Comparison of ENCODE assay signal across 19 cellular contexts in the genomic region with DNA sequence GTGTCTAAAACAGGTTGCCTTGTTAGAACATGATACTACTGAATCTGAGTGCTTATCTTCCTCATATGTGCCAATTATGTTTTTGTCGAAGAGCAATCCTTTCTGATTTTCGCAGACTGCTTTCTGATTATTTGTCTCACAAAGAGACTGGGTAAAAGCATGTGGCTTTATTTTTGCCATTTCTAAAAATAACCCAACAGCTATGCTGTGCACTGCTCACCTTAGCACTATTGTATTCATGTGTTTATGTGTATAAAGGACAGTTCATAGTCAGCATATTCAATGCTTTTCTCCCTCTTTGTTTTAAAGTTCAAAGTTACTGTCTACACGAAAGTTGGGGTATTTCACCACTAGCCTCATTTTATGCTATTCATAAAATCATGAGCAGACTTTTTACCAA.
"Had no signal": no experiment of that assay in that cellular context is flagged by ENCODE, and none has a peak within 500 bp of the region (broad histone marks: within the 10 kb centered on the region; RNA-seq: fewer than 3 reads in every experiment).

No MANE protein-coding gene starts in this region.

- H3K27ac ChIP-seq: epithelial cell of prostate, esophagus muscularis mucosa, gastrocnemius medialis, left lung, lower lobe of right lung, ovary, prostate gland, spleen, tibial nerve had no signal

- H3K4me1 ChIP-seq: esophagus muscularis mucosa, left lung, lower lobe of right lung, prostate gland had no signal

- H3K9me3 ChIP-seq: esophagus muscularis mucosa, gastrocnemius medialis, left lung, lower lobe of right lung, ovary, prostate gland, spleen, tibial nerve had no signal

- DNase-seq: effector memory CD8-positive, alpha-beta T cell; gastrocnemius medialis; glutamatergic neuron; islet precursor cell; left lung; lower lobe of right lung; natural killer cell; nucleus accumbens; ovary; spleen; stimulated activated CD4-positive, alpha-beta T cell treated with anti-CD3 and anti-CD28 coated beads, Interleukin-15, amount 100 ng/mL, for 24 hours; stimulated activated CD4-positive, alpha-beta T cell treated with anti-CD3 and anti-CD28 coated beads, Interleukin-1b, Interleukin-23, amount 100 ng/mL, for 48 hours; stimulated activated CD4-positive, alpha-beta T cell treated with anti-CD3 and anti-CD28 coated beads, Interleukin-4, amount 100 ng/mL, for 24 hours had no signal

- H3K36me3 ChIP-seq: esophagus muscularis mucosa, gastrocnemius medialis, left lung, lower lobe of right lung, ovary, prostate gland, spleen, tibial nerve had no signal

- H3K27me3 ChIP-seq: esophagus muscularis mucosa, gastrocnemius medialis, left lung, ovary, spleen, tibial nerve had no signal

- H3K4me3 ChIP-seq: esophagus muscularis mucosa, gastrocnemius medialis, left lung, lower lobe of right lung, ovary, prostate gland, spleen, tibial nerve had no signal

- ATAC-seq: effector memory CD8-positive, alpha-beta T cell; gastrocnemius medialis; left lung; lower lobe of right lung; natural killer cell; sciatic nerve; stimulated activated memory B cell treated with anti-CD40 and anti-IgM and Interleukin-4, amounts not matched to agents 10 μg/mL and 1 μg/mL and 100 μg/mL, for 72 hours had no signal
